ENCODE assay signal across 25 cellular contexts in genomic region chr2:6905668-6906067, GRCh38. TPM values are rescaled to one million over a fixed set of nuclear protein-coding genes. Genes with fewer than 3 reads are reported as not detected.
"Had no signal": no experiment of that assay in that cellular context is flagged by ENCODE, and none has a peak within 500 bp of the region (broad histone marks: within the 10 kb centered on the region; RNA-seq: fewer than 3 reads in every experiment).

No MANE protein-coding gene starts in this region.

- H3K27ac ChIP-seq: ascending aorta, body of pancreas had no signal

- H3K4me1 Mint-ChIP-seq: WTC11 had no signal

- H3K9me3 ChIP-seq: body of pancreas, MG63 had no signal

- H3K36me3 ChIP-seq: ascending aorta, MG63 had no signal

- H3K4me3 Mint-ChIP-seq: activated CD4-positive, alpha-beta memory T cell treated with anti-CD3 and anti-CD28 coated beads for 36 hours; activated CD4-positive, alpha-beta T cell treated with anti-CD3 and anti-CD28 coated beads, Interleukin-2, amount 10 ng/mL, durations not matched to agents 7 days and 5 days; activated naive CD4-positive, alpha-beta T cell treated with anti-CD3 and anti-CD28 coated beads, Interleukin-2, amount 10 ng/mL, durations not matched to agents 7 days and 5 days; T-helper 17 cell; WTC11 had no signal

- H3K27ac Mint-ChIP-seq: WTC11 had no signal

- DNase-seq: activated CD4-positive, alpha-beta T cell treated with anti-CD3 and anti-CD28 coated beads, Interleukin-2, amount 10 ng/mL, durations not matched to agents 7 days and 5 days; activated CD4-positive, CD25-positive, alpha-beta regulatory T cell treated with anti-CD3 and anti-CD28 coated beads, Interleukin-2, amount 50 U/mL, for 72 hours; activated CD8-positive, alpha-beta memory T cell treated with anti-CD3 and anti-CD28 coated beads, Interleukin-2, amount 50 U/mL, for 4 hours; activated effector memory CD4-positive, alpha-beta T cell treated with anti-CD3 and anti-CD28 coated beads, Interleukin-2, amount 50 U/mL, for 16 hours; activated naive CD4-positive, alpha-beta T cell treated with anti-CD3 and anti-CD28 coated beads, Interleukin-2, amount 10 ng/mL, durations not matched to agents 7 days and 5 days; activated T-cell treated with anti-CD3 and anti-CD28 coated beads, Interleukin-2, amount 50 U/mL, for 72 hours; amniotic stem cell; body of pancreas; central memory CD4-positive, alpha-beta T cell; cortex of kidney; MG63; NCI-H1048; NCI-H146; NCI-H187 treated with DMSO at 0.1 percent for 48 hours; NCI-H2081 treated with DMSO at 0.1 percent for 48 hours; NCI-H226; NCI-H526; SIG-M5; T-helper 17 cell; T-helper 9 cell had no signal

- H3K4me3 ChIP-seq: ascending aorta, body of pancreas, MG63 had no signal

- FAIRE-seq: bronchial epithelial cell had no signal

- ATAC-seq: body of pancreas, T-helper 17 cell, WTC11 had no signal

- H3K27me3 Mint-ChIP-seq: activated CD4-positive, alpha-beta memory T cell treated with anti-CD3 and anti-CD28 coated beads for 36 hours; activated CD4-positive, alpha-beta T cell treated with anti-CD3 and anti-CD28 coated beads, Interleukin-2, amount 10 ng/mL, durations not matched to agents 7 days and 5 days; activated naive CD4-positive, alpha-beta T cell treated with anti-CD3 and anti-CD28 coated beads, Interleukin-2, amount 10 ng/mL, durations not matched to agents 7 days and 5 days; T-helper 17 cell had no signal

- H3K4me1 ChIP-seq: ascending aorta, body of pancreas had no signal

- H3K27me3 ChIP-seq: ascending aorta, body of pancreas, MG63 had no signal

RNA-seq across cellular contexts. Expression of gene RSAD2, which starts 28.1 kb away (rescaled TPM):
- total RNA-seq: OCI-LY7, WTC11 had no signal
